ENCODE assay signal across 20 cellular contexts in genomic region chr4:151921811-151922210, GRCh38.
A peak's percentile ranks its signal among the peaks of the same experiment; 100 is the strongest.
DNase-seq lines count a peak whose midpoint lies in the region; ATAC-seq and TF ChIP-seq lines count a peak whose summit lies in the region.
"Had no signal": no experiment of that assay in that cellular context is flagged by ENCODE, and none has a peak within 500 bp of the region (broad histone marks: within the 10 kb centered on the region; RNA-seq: fewer than 3 reads in every experiment).

No MANE protein-coding gene starts in this region.

- no peak overlapping the region for H3K4me3 ChIP-seq in foreskin fibroblast (ENCODE audit: low read depth in 1 of 2, low read length in 2 of 2)
- H3K4me3 ChIP-seq: hepatocyte had no signal

- H3K27me3 Mint-ChIP-seq in activated T-helper 17 cell treated with anti-CD3 and anti-CD28 coated beads, Interleukin-2, amount 50 U/mL, for 72 hours, result no peaks in the 10 kb centered on the region
- no peaks in the 10 kb centered on the region for H3K27me3 Mint-ChIP-seq in activated naive CD4-positive, alpha-beta T cell treated with anti-CD3 and anti-CD28 coated beads for 36 hours (ENCODE audit: low read depth)
- H3K27me3 Mint-ChIP-seq: activated CD8-positive, alpha-beta T cell treated with anti-CD3 and anti-CD28 coated beads for 36 hours had no signal

- peak; percentile 55 for DNase-seq in AG08395 (ENCODE audit: low spot score)
- DNase-seq in HCEC 1CT, result peak; percentile 73
- peak; percentile 64 to 74 for DNase-seq in foreskin fibroblast
- DNase-seq in pons (ENCODE audit: low spot score), result no peak
- no peak for DNase-seq in activated naive CD4-positive, alpha-beta T cell treated with anti-CD3 and anti-CD28 coated beads for 36 hours
- DNase-seq: activated CD8-positive, alpha-beta T cell treated with anti-CD3 and anti-CD28 coated beads for 36 hours; amygdala; Calu3; left cardiac atrium; NCI-H1930; NCI-H526; stimulated activated CD4-positive, alpha-beta T cell treated with anti-CD3 and anti-CD28 coated beads, Interleukin-12 subunit alpha, Interleukin-12 subunit beta, amount 100 ng/mL, for 4 hours; SW 1271 had no signal

- H3K36me3 Mint-ChIP-seq in activated T-helper 17 cell treated with anti-CD3 and anti-CD28 coated beads, Interleukin-2, amount 50 U/mL, for 72 hours (ENCODE audit: low read depth), result no peaks in the 10 kb centered on the region
- no peaks in the 10 kb centered on the region for H3K36me3 Mint-ChIP-seq in activated naive CD4-positive, alpha-beta T cell treated with anti-CD3 and anti-CD28 coated beads for 36 hours (ENCODE audit: low read depth)

- no peak for TF ChIP-seq CTCF in foreskin fibroblast (IDR thresholded peaks at IDR 0.05; ENCODE audit: low read depth, low read length)

- no peak overlapping the region for H3K27ac Mint-ChIP-seq in activated T-helper 17 cell treated with anti-CD3 and anti-CD28 coated beads, Interleukin-2, amount 50 U/mL, for 72 hours
- H3K27ac Mint-ChIP-seq in activated naive CD4-positive, alpha-beta T cell treated with anti-CD3 and anti-CD28 coated beads for 36 hours, result no peak overlapping the region
- H3K27ac Mint-ChIP-seq: activated CD8-positive, alpha-beta T cell treated with anti-CD3 and anti-CD28 coated beads for 36 hours; dendritic cell treated with granulocyte-macrophage colony-stimulating factor and Interleukin-4, amounts not matched to agents 40 ng/mL and 50 ng/mL, for 4 days; progenitor cell of endocrine pancreas; stimulated activated naive CD8-positive, alpha-beta T cell treated with anti-CD3 and anti-CD28 coated beads, Interleukin-15, Interleukin-2, amounts not matched to agents 100 ng/mL and 50 ng/mL, for 24 hours had no signal

- H3K9me3 Mint-ChIP-seq in activated T-helper 17 cell treated with anti-CD3 and anti-CD28 coated beads, Interleukin-2, amount 50 U/mL, for 72 hours, result peaks cover 4% of the 10 kb centered on the region
- H3K9me3 Mint-ChIP-seq in activated naive CD4-positive, alpha-beta T cell treated with anti-CD3 and anti-CD28 coated beads for 36 hours, result peaks cover 2% of the 10 kb centered on the region
- H3K9me3 Mint-ChIP-seq: activated CD8-positive, alpha-beta T cell treated with anti-CD3 and anti-CD28 coated beads for 36 hours; dendritic cell treated with granulocyte-macrophage colony-stimulating factor and Interleukin-4, amounts not matched to agents 40 ng/mL and 50 ng/mL, for 4 days had no signal

- intact Hi-C loops in activated naive CD4-positive, alpha-beta T cell treated with anti-CD3 and anti-CD28 coated beads for 36 hours (cut with micrococcal nuclease), result no loop called here

- CTCF ChIA-PET in activated naive CD4-positive, alpha-beta T cell treated with anti-CD3 and anti-CD28 coated beads for 36 hours (lab: Charles Lee), result interaction anchor here (1.2 kb wide), 1 partner anchor 102 kb away, joined by 3 read pairs; no protein-coding TSS in a partner anchor

- no peak overlapping the region for H3K4me3 Mint-ChIP-seq in activated T-helper 17 cell treated with anti-CD3 and anti-CD28 coated beads, Interleukin-2, amount 50 U/mL, for 72 hours
- H3K4me3 Mint-ChIP-seq in activated naive CD4-positive, alpha-beta T cell treated with anti-CD3 and anti-CD28 coated beads for 36 hours, result no peak overlapping the region
- H3K4me3 Mint-ChIP-seq: activated CD8-positive, alpha-beta T cell treated with anti-CD3 and anti-CD28 coated beads for 36 hours; dendritic cell treated with granulocyte-macrophage colony-stimulating factor and Interleukin-4, amounts not matched to agents 40 ng/mL and 50 ng/mL, for 4 days; stimulated activated naive CD8-positive, alpha-beta T cell treated with anti-CD3 and anti-CD28 coated beads, Interleukin-15, Interleukin-2, amounts not matched to agents 100 ng/mL and 50 ng/mL, for 24 hours had no signal

- H3K4me1 Mint-ChIP-seq in activated T-helper 17 cell treated with anti-CD3 and anti-CD28 coated beads, Interleukin-2, amount 50 U/mL, for 72 hours, result peaks cover 5% of the 10 kb centered on the region
- H3K4me1 Mint-ChIP-seq in activated naive CD4-positive, alpha-beta T cell treated with anti-CD3 and anti-CD28 coated beads for 36 hours (ENCODE audit: low read depth), result peaks cover 3% of the 10 kb centered on the region

- ATAC-seq in activated T-helper 17 cell treated with anti-CD3 and anti-CD28 coated beads, Interleukin-2, amount 50 U/mL, for 72 hours (replicated peaks), result peak; percentile 3
- ATAC-seq in GM18868 (IDR thresholded peaks at IDR 0.05; ENCODE audit: unreplicated experiment) (no peak), GM21737 (IDR thresholded peaks at IDR 0.05; ENCODE audit: unreplicated experiment) (no peak)
- ATAC-seq: left cardiac atrium had no signal

Comparison
In these comparisons a context has a peak if more than half of its experiments do, and no peak if none do; other contexts are left out.
1. DNase-seq: peak in AG08395 (single experiment), HCEC 1CT (single experiment) and foreskin fibroblast (2 of 2); none in pons (single experiment) and activated naive CD4-positive, alpha-beta T cell treated with anti-CD3 and anti-CD28 coated beads for 36 hours (single experiment).